5 cellular contexts compared by ENCODE assay signal in genomic region chr17:20947708-20948107, GRCh38.
DNase-seq lines count a peak whose midpoint lies in the region; ATAC-seq, FAIRE-seq and TF ChIP-seq lines count a peak whose summit lies in the region.
"Not testable (repeated sequence)": the region's sequence is repeated elsewhere in the genome, so short reads cannot be mapped to it uniquely, and the experiment has no call there.

No MANE protein-coding gene starts in this region.

- H3K9me1 ChIP-seq in K562 (ENCODE audit: control insufficient read depth, insufficient read depth, low read length), result not testable (repeated sequence)

- not testable (repeated sequence) for ATAC-seq in SK-N-SH treated with all-trans-retinoic acid at 6 μM for 48 hours, K562

- DNase-seq in HTR-8/SVneo (ENCODE audit: insufficient read length, low spot score); K562 (ENCODE audit: extremely low read depth in 1 of 4, low spot score in 3 of 4); urothelium cell line (ENCODE audit: low spot score): not testable (repeated sequence)

- not testable (repeated sequence) for H3K36me3 ChIP-seq in HEK293 (ENCODE audit: control insufficient read depth in 2 of 2, insufficient read depth in 1 of 2, low read length in 2 of 2); K562 (ENCODE audit: control insufficient read depth, insufficient read depth, low read length)

- not testable (repeated sequence) for TF ChIP-seq EP300 in K562 (IDR thresholded peaks at IDR 0.05; ENCODE audit: low read length)

- not testable (repeated sequence) for BruUV-seq in K562 (replicated peaks; lab: Mats Ljungman, UMichigan)

- WGBS in K562 (ENCODE audit: insufficient coverage, low coverage, missing lambda C conversion rate), result 41% methylated on average over 5 of the region's 5 CpGs

- H3K4me3 ChIP-seq in HEK293 (ENCODE audit: low read depth, low read length); K562: not testable (repeated sequence)

- H3K9ac ChIP-seq in K562 (ENCODE audit: insufficient read depth in 1 of 2, low read depth in 2 of 2, low read length in 2 of 2), result not testable (repeated sequence)

- H2AFZ ChIP-seq in K562 (ENCODE audit: low read depth, low read length), result not testable (repeated sequence)

- not testable (repeated sequence) for H3K27me3 ChIP-seq in K562 (ENCODE audit: control insufficient read depth in 2 of 2, insufficient read depth in 2 of 2, low read length in 2 of 2)

- TF ChIP-seq POLR2A in K562 (conservative IDR thresholded peaks at IDR 0.05), result not testable (repeated sequence)

- not testable (repeated sequence) for H3K79me2 ChIP-seq in K562 (ENCODE audit: control insufficient read depth, insufficient read depth, low read length)

- FAIRE-seq in HTR-8/SVneo (lab: Jason Lieb, UNC) (peak; percentile 52), urothelium cell line (lab: Jason Lieb, UNC) (peak; percentile 17)
- FAIRE-seq in K562 (lab: Jason Lieb, UNC), result not testable (repeated sequence)

- in situ Hi-C loops in K562 (cut with MboI), result not testable (repeated sequence)

- not testable (repeated sequence) for H3K4me2 ChIP-seq in K562 (ENCODE audit: insufficient read depth, low read length)

- POLR2A ChIA-PET in HEK293 (lab: Yijun Ruan, JAX), result not testable (repeated sequence)
- POLR2A ChIA-PET in K562 (lab: Yijun Ruan, JAX), result interaction anchor here (0.6 kb wide), 1 partner anchor 108 kb away, joined by 4 read pairs; no protein-coding TSS in a partner anchor

- H3K9me3 ChIP-seq in HEK293 (ENCODE audit: control insufficient read depth, insufficient read depth, low read depth, low read length); K562 (replicated peaks; ENCODE audit: control insufficient read depth, insufficient read depth, low read depth, low read length): not testable (repeated sequence)

- intact Hi-C loops in K562 (cut with micrococcal nuclease), result not testable (repeated sequence)

- CTCF ChIA-PET in HEK293 (lab: Yijun Ruan, JAX), result interaction anchor here (1.0 kb wide), 1 partner anchor 46 kb away, joined by 3 read pairs; no protein-coding TSS in a partner anchor
- CTCF ChIA-PET in K562 (lab: Yijun Ruan, JAX; ENCODE audit: low intra/inter-chr PET ratio), result not testable (repeated sequence)

- TF ChIP-seq CTCF in HEK293 (tag by site-specific recombination; IDR thresholded peaks at IDR 0.05); K562 (IDR thresholded peaks at IDR 0.05 in 2 of 3, conservative IDR thresholded peaks at IDR 0.05 in 1 of 3; ENCODE audit: insufficient read depth in 2 of 3, low read depth in 1 of 3, low read length in 3 of 3): not testable (repeated sequence)

- H4K20me1 ChIP-seq in K562 (replicated peaks; ENCODE audit: control insufficient read depth, insufficient read depth, low read length), result not testable (repeated sequence)

- H3K4me1 ChIP-seq in HEK293 (ENCODE audit: control insufficient read depth, insufficient read depth, low read length); K562 (replicated peaks in 1 of 2; ENCODE audit: control insufficient read depth in 2 of 2, insufficient read depth in 2 of 2, low read length in 2 of 2): not testable (repeated sequence)

- TF ChIP-seq RAD21 in K562 (CRISPR knock-in tag; conservative IDR thresholded peaks at IDR 0.05 in 1 of 2, IDR thresholded peaks at IDR 0.05 in 1 of 2), result not testable (repeated sequence)

- H3K27ac ChIP-seq in HEK293 (ENCODE audit: extremely low read depth, low read depth, low read length); K562 (ENCODE audit: extremely low read depth, low read depth, low read length): not testable (repeated sequence)

TF ChIP-seq in HEK293, 187 proteins besides CTCF, POLR2A, EP300 and RAD21:
- 0 out of 2 replicates have a peak, but pooled peaks have one; percentile 32 for TF ChIP-seq ZNF146 (tag by site-specific recombination; IDR thresholded peaks at IDR 0.05)

TF ChIP-seq in SK-N-SH treated with all-trans-retinoic acid at 6 μM for 48 hours, 23 proteins besides CTCF, POLR2A, EP300 and RAD21:
- TF ChIP-seq ZNF8 (CRISPR knock-in tag; IDR thresholded peaks at IDR 0.05), result peak; percentile 62
TF ChIP-seq in SK-N-SH treated with all-trans-retinoic acid at 6 μM for 48 hours: peak in this region for 1; not testable (repeated sequence) for 22.

TF ChIP-seq in K562, 482 proteins besides CTCF, POLR2A, EP300 and RAD21:
- peak; percentile 60 for TF ChIP-seq ZNF146 (CRISPR knock-in tag; IDR thresholded peaks at IDR 0.05; ENCODE audit: unreplicated experiment)
